ENCODE assay signal across 28 cellular contexts in the genomic region with DNA sequence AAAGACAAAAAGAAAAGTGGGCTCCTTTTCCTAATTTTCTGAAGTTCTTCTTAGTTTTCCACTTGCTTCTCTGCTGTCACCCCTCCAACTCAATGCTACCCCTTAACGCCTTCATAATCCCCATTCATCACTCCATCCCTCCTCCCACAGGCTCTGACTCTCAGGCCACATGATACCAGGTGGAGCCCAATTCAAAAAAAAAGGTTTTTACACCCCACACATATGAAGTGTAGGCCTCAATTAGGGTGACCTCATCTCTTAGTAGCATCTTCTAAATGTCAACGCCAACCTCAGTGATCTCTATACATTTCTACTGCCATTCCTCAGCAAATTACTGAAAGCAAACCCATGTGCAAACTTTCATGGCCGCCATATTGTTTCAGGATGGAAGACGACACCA. TPM values are rescaled to one million over a fixed set of nuclear protein-coding genes. Genes with fewer than 3 reads are reported as not detected.
DNase-seq lines count a peak whose midpoint lies in the region; ATAC-seq, FAIRE-seq and TF ChIP-seq lines count a peak whose summit lies in the region.
"Had no signal": no experiment of that assay in that cellular context is flagged by ENCODE, and none has a peak within 500 bp of the region (broad histone marks: within the 10 kb centered on the region; RNA-seq: fewer than 3 reads in every experiment).

No MANE protein-coding gene starts in this region.

- peaks cover 57% of the 10 kb centered on the region for H3K79me2 ChIP-seq in astrocyte (ENCODE audit: insufficient read depth, low read length)

- no peak overlapping the region for H3K27ac Mint-ChIP-seq in T-helper 1 cell treated with Interleukin-12 subunit alpha and Interleukin-12 subunit beta and Interleukin-4 antibody, amounts not matched to agents 30 μg/mL and 1 μg/mL, for 36 hours
- peak overlapping the region; percentile 63 for H3K27ac Mint-ChIP-seq in activated naive CD4-positive, alpha-beta T cell treated with anti-CD3 and anti-CD28 coated beads, Interleukin-2, amount 50 U/mL, for 24 hours
- H3K27ac Mint-ChIP-seq in activated naive CD4-positive, alpha-beta T cell treated with anti-CD3 and anti-CD28 coated beads, Interleukin-2, amount 10 ng/mL, durations not matched to agents 7 days and 5 days, result no peak overlapping the region
- H3K27ac Mint-ChIP-seq in astrocyte (ENCODE audit: unreplicated experiment), result peak overlapping the region; percentile 60

- no peak overlapping the region for H3K4me3 ChIP-seq in astrocyte (ENCODE audit: insufficient read depth, low read depth, low read length)
- H3K4me3 ChIP-seq: gastrocnemius medialis, GM23248, lung, testis had no signal

- peaks cover 20% of the 10 kb centered on the region for H3K4me1 ChIP-seq in astrocyte (ENCODE audit: insufficient read depth, low read length)

- H3K36me3 ChIP-seq in astrocyte (ENCODE audit: insufficient read depth, low read length), result peaks cover 30% of the 10 kb centered on the region

- DNase-seq in T-helper 1 cell (no peak), astrocyte (ENCODE audit: low read depth) (no peak), posterior cingulate gyrus (no peak)
- no peak for DNase-seq in activated naive CD4-positive, alpha-beta T cell treated with anti-CD3 and anti-CD28 coated beads, Interleukin-2, amount 10 ng/mL, durations not matched to agents 7 days and 5 days
- peak; percentile 39 for DNase-seq in stimulated activated naive CD8-positive, alpha-beta T cell treated with anti-CD3 and anti-CD28 coated beads, Interleukin-15, Interleukin-2, amounts not matched to agents 100 U/mL and 50 U/mL, for 24 hours
- DNase-seq: activated CD4-positive, alpha-beta T cell treated with anti-CD3 and anti-CD28 coated beads, Interleukin-2, amount 10 ng/mL, durations not matched to agents 7 days and 5 days; activated CD8-positive, alpha-beta memory T cell treated with anti-CD3 and anti-CD28 coated beads, Interleukin-2, amount 50 U/mL, for 4 hours; anterior cingulate cortex; C1 segment of cervical spinal cord; DMS79; gastrocnemius medialis; GDM1; GM23248; hypothalamus; immature natural killer cell; left cardiac atrium; NCI-H1436; SK-N-SH; stimulated activated naive CD4-positive, alpha-beta T cell; testis had no signal

- CTCF ChIA-PET in activated naive CD4-positive, alpha-beta T cell treated with anti-CD3 and anti-CD28 coated beads, Interleukin-2, amount 10 ng/mL, durations not matched to agents 7 days and 5 days (lab: Charles Lee), result no interaction called here

- peak; percentile 72 for ATAC-seq in stimulated activated naive CD8-positive, alpha-beta T cell treated with anti-CD3 and anti-CD28 coated beads, Interleukin-15, Interleukin-2, amounts not matched to agents 100 U/mL and 50 U/mL, for 24 hours
- no peak for ATAC-seq in HG03442 (IDR thresholded peaks at IDR 0.05; ENCODE audit: unreplicated experiment)
- ATAC-seq: gastrocnemius medialis, left cardiac atrium, Right ventricle myocardium inferior had no signal

- H3K4me2 ChIP-seq in astrocyte (ENCODE audit: low read length), result no peak overlapping the region
- H3K4me2 ChIP-seq: SK-N-SH had no signal

- no peaks in the 10 kb centered on the region for H3K9me3 Mint-ChIP-seq in T-helper 1 cell treated with Interleukin-12 subunit alpha and Interleukin-12 subunit beta and Interleukin-4 antibody, amounts not matched to agents 30 μg/mL and 1 μg/mL, for 36 hours
- no peaks in the 10 kb centered on the region for H3K9me3 Mint-ChIP-seq in activated naive CD4-positive, alpha-beta T cell treated with anti-CD3 and anti-CD28 coated beads, Interleukin-2, amount 50 U/mL, for 24 hours
- no peaks in the 10 kb centered on the region for H3K9me3 Mint-ChIP-seq in activated naive CD4-positive, alpha-beta T cell treated with anti-CD3 and anti-CD28 coated beads, Interleukin-2, amount 10 ng/mL, durations not matched to agents 7 days and 5 days
- H3K9me3 Mint-ChIP-seq in astrocyte (ENCODE audit: unreplicated experiment), result no peaks in the 10 kb centered on the region
- H3K9me3 Mint-ChIP-seq: activated CD4-positive, alpha-beta T cell treated with anti-CD3 and anti-CD28 coated beads, Interleukin-2, amount 10 ng/mL, durations not matched to agents 7 days and 5 days; immature natural killer cell; naive thymus-derived CD4-positive, alpha-beta T cell had no signal

- H3K27me3 ChIP-seq in astrocyte (ENCODE audit: insufficient read depth, low read length), result no peaks in the 10 kb centered on the region
- H3K27me3 ChIP-seq: gastrocnemius medialis, testis had no signal

- no peaks in the 10 kb centered on the region for H3K27me3 Mint-ChIP-seq in T-helper 1 cell treated with Interleukin-12 subunit alpha and Interleukin-12 subunit beta and Interleukin-4 antibody, amounts not matched to agents 30 μg/mL and 1 μg/mL, for 36 hours (ENCODE audit: low read depth)
- no peaks in the 10 kb centered on the region for H3K27me3 Mint-ChIP-seq in activated naive CD4-positive, alpha-beta T cell treated with anti-CD3 and anti-CD28 coated beads, Interleukin-2, amount 50 U/mL, for 24 hours
- H3K27me3 Mint-ChIP-seq in activated naive CD4-positive, alpha-beta T cell treated with anti-CD3 and anti-CD28 coated beads, Interleukin-2, amount 10 ng/mL, durations not matched to agents 7 days and 5 days, result no peaks in the 10 kb centered on the region
- H3K27me3 Mint-ChIP-seq in astrocyte (ENCODE audit: low read depth, unreplicated experiment), result no peaks in the 10 kb centered on the region
- H3K27me3 Mint-ChIP-seq: activated CD4-positive, alpha-beta T cell treated with anti-CD3 and anti-CD28 coated beads, Interleukin-2, amount 10 ng/mL, durations not matched to agents 7 days and 5 days; naive thymus-derived CD4-positive, alpha-beta T cell had no signal

- H3K9ac ChIP-seq in astrocyte (ENCODE audit: low read length), result no peak overlapping the region
- H3K9ac ChIP-seq: GM23248, SK-N-SH had no signal

- TF ChIP-seq CTCF in astrocyte (IDR thresholded peaks at IDR 0.05; ENCODE audit: insufficient read depth, low read depth, low read length), result no peak

- no peak for FAIRE-seq in astrocyte (lab: Jason Lieb, UNC)
- FAIRE-seq: urothelium cell line had no signal

- H2AFZ ChIP-seq in astrocyte (ENCODE audit: low read depth, low read length), result no peak overlapping the region
- H2AFZ ChIP-seq: GM23248 had no signal

- H3K4me3 Mint-ChIP-seq in T-helper 1 cell treated with Interleukin-12 subunit alpha and Interleukin-12 subunit beta and Interleukin-4 antibody, amounts not matched to agents 30 μg/mL and 1 μg/mL, for 36 hours, result peak overlapping the region; percentile 23
- peak overlapping the region; percentile 13 for H3K4me3 Mint-ChIP-seq in activated naive CD4-positive, alpha-beta T cell treated with anti-CD3 and anti-CD28 coated beads, Interleukin-2, amount 50 U/mL, for 24 hours
- H3K4me3 Mint-ChIP-seq in activated naive CD4-positive, alpha-beta T cell treated with anti-CD3 and anti-CD28 coated beads, Interleukin-2, amount 10 ng/mL, durations not matched to agents 7 days and 5 days, result no peak overlapping the region
- no peak overlapping the region for H3K4me3 Mint-ChIP-seq in astrocyte (ENCODE audit: unreplicated experiment)
- H3K4me3 Mint-ChIP-seq: activated CD4-positive, alpha-beta T cell treated with anti-CD3 and anti-CD28 coated beads, Interleukin-2, amount 10 ng/mL, durations not matched to agents 7 days and 5 days had no signal

- H3K9me3 ChIP-seq in astrocyte (ENCODE audit: insufficient read depth, low read depth, low read length), result no peaks in the 10 kb centered on the region
- H3K9me3 ChIP-seq: gastrocnemius medialis, SK-N-SH, testis had no signal

- peaks cover 69% of the 10 kb centered on the region for H3K4me1 Mint-ChIP-seq in T-helper 1 cell treated with Interleukin-12 subunit alpha and Interleukin-12 subunit beta and Interleukin-4 antibody, amounts not matched to agents 30 μg/mL and 1 μg/mL, for 36 hours (ENCODE audit: low read depth)
- H3K4me1 Mint-ChIP-seq in activated naive CD4-positive, alpha-beta T cell treated with anti-CD3 and anti-CD28 coated beads, Interleukin-2, amount 50 U/mL, for 24 hours, result peaks cover 88% of the 10 kb centered on the region
- peaks cover 67% of the 10 kb centered on the region for H3K4me1 Mint-ChIP-seq in activated naive CD4-positive, alpha-beta T cell treated with anti-CD3 and anti-CD28 coated beads, Interleukin-2, amount 10 ng/mL, durations not matched to agents 7 days and 5 days
- H3K4me1 Mint-ChIP-seq in astrocyte (ENCODE audit: low read depth, unreplicated experiment), result peaks cover 43% of the 10 kb centered on the region

- H3K27ac ChIP-seq in astrocyte (ENCODE audit: low read depth, low read length), result no peak overlapping the region
- H3K27ac ChIP-seq: 22Rv1, GM23248, testis had no signal

- intact Hi-C loops in posterior cingulate gyrus (cut with DNase I), result loop anchor here (5.0 to 10.0 kb wide), 2 partner anchors 37 to 345 kb away; partner anchors contain the start of genes TCEANC2 and TMEM59

- peaks cover 70% of the 10 kb centered on the region for H3K36me3 Mint-ChIP-seq in T-helper 1 cell treated with Interleukin-12 subunit alpha and Interleukin-12 subunit beta and Interleukin-4 antibody, amounts not matched to agents 30 μg/mL and 1 μg/mL, for 36 hours (ENCODE audit: low read depth)
- peaks cover 43% of the 10 kb centered on the region for H3K36me3 Mint-ChIP-seq in activated naive CD4-positive, alpha-beta T cell treated with anti-CD3 and anti-CD28 coated beads, Interleukin-2, amount 50 U/mL, for 24 hours
- H3K36me3 Mint-ChIP-seq in activated naive CD4-positive, alpha-beta T cell treated with anti-CD3 and anti-CD28 coated beads, Interleukin-2, amount 10 ng/mL, durations not matched to agents 7 days and 5 days, result peaks cover 73% of the 10 kb centered on the region
- peaks cover 47% of the 10 kb centered on the region for H3K36me3 Mint-ChIP-seq in astrocyte (ENCODE audit: low read depth, unreplicated experiment)

- peaks cover 95% of the 10 kb centered on the region for H4K20me1 ChIP-seq in astrocyte (ENCODE audit: insufficient read depth, low read length)

RNA-seq across cellular contexts. Expression of gene SSBP3, which starts 6.4 kb away (rescaled TPM):
- total RNA-seq in astrocyte, result 89.8 and 98.6 TPM in 2 replicates

Comparison
In these comparisons a context has a peak if more than half of its experiments do, and no peak if none do; other contexts are left out.
1. H3K27ac Mint-ChIP-seq: peak in activated naive CD4-positive, alpha-beta T cell treated with anti-CD3 and anti-CD28 coated beads, Interleukin-2, amount 50 U/mL, for 24 hours (single experiment) and astrocyte (single experiment); none in T-helper 1 cell treated with Interleukin-12 subunit alpha and Interleukin-12 subunit beta and Interleukin-4 antibody, amounts not matched to agents 30 μg/mL and 1 μg/mL, for 36 hours (single experiment) and activated naive CD4-positive, alpha-beta T cell treated with anti-CD3 and anti-CD28 coated beads, Interleukin-2, amount 10 ng/mL, durations not matched to agents 7 days and 5 days (single experiment).
2. H3K4me3 Mint-ChIP-seq: peak in T-helper 1 cell treated with Interleukin-12 subunit alpha and Interleukin-12 subunit beta and Interleukin-4 antibody, amounts not matched to agents 30 μg/mL and 1 μg/mL, for 36 hours (single experiment) and activated naive CD4-positive, alpha-beta T cell treated with anti-CD3 and anti-CD28 coated beads, Interleukin-2, amount 50 U/mL, for 24 hours (single experiment); none in activated naive CD4-positive, alpha-beta T cell treated with anti-CD3 and anti-CD28 coated beads, Interleukin-2, amount 10 ng/mL, durations not matched to agents 7 days and 5 days (single experiment) and astrocyte (single experiment).